ENCODE assay signal across 17 cellular contexts in genomic region chr2:236360486-236360885, GRCh38.
"Had no signal": no experiment of that assay in that cellular context is flagged by ENCODE, and none has a peak within 500 bp of the region (broad histone marks: within the 10 kb centered on the region; RNA-seq: fewer than 3 reads in every experiment).

No MANE protein-coding gene starts in this region.

- H3K4me3 ChIP-seq: heart right ventricle, left lung, SJSA1, upper lobe of right lung had no signal

- H3K4me1 Mint-ChIP-seq: activated B cell treated with CpG ODN at 0.5 μM for 24 hours had no signal

- H3K9me3 Mint-ChIP-seq: activated B cell treated with CpG ODN at 0.5 μM for 24 hours; activated CD4-positive, alpha-beta T cell treated with anti-CD3 and anti-CD28 coated beads, Interleukin-2, amount 10 ng/mL, durations not matched to agents 7 days and 5 days; activated naive CD8-positive, alpha-beta T cell treated with anti-CD3 and anti-CD28 coated beads for 36 hours; memory B cell; natural killer cell had no signal

- H3K36me3 Mint-ChIP-seq: activated naive CD8-positive, alpha-beta T cell treated with anti-CD3 and anti-CD28 coated beads for 36 hours; memory B cell; natural killer cell had no signal

- H3K27ac Mint-ChIP-seq: activated B cell treated with CpG ODN at 0.5 μM for 24 hours; activated CD4-positive, alpha-beta T cell treated with anti-CD3 and anti-CD28 coated beads, Interleukin-2, amount 10 ng/mL, durations not matched to agents 7 days and 5 days; activated naive CD8-positive, alpha-beta T cell treated with anti-CD3 and anti-CD28 coated beads for 36 hours; memory B cell; natural killer cell had no signal

- H3K27ac ChIP-seq: heart right ventricle, left lung, SJSA1, upper lobe of right lung had no signal

- H3K4me3 Mint-ChIP-seq: activated B cell treated with CpG ODN at 0.5 μM for 24 hours; activated CD4-positive, alpha-beta T cell treated with anti-CD3 and anti-CD28 coated beads, Interleukin-2, amount 10 ng/mL, durations not matched to agents 7 days and 5 days; activated naive CD8-positive, alpha-beta T cell treated with anti-CD3 and anti-CD28 coated beads for 36 hours; memory B cell; natural killer cell had no signal

- DNase-seq: activated B cell treated with CpG ODN at 0.5 μM for 24 hours; activated CD4-positive, alpha-beta T cell treated with anti-CD3 and anti-CD28 coated beads, Interleukin-2, amount 10 ng/mL, durations not matched to agents 7 days and 5 days; activated CD8-positive, alpha-beta memory T cell treated with anti-CD3 and anti-CD28 coated beads for 24 hours; activated gamma-delta T cell treated with Interleukin-2 at 50 U/mL for 16 hours; activated naive CD8-positive, alpha-beta T cell treated with anti-CD3 and anti-CD28 coated beads for 36 hours; aorta; heart right ventricle; left lung; natural killer cell; right cardiac atrium; small intestine; stimulated activated CD4-positive, alpha-beta T cell treated with anti-CD3 and anti-CD28 coated beads, Interleukin-4, amount 100 ng/mL, for 24 hours; stimulated activated naive CD4-positive, alpha-beta T cell; T-helper 2 cell; upper lobe of right lung had no signal

- ATAC-seq: heart right ventricle, left lung, natural killer cell, right cardiac atrium, upper lobe of right lung had no signal
